ENCODE assay signal across 14 cellular contexts in genomic region chr12:97745406-97746101, GRCh38.
DNase-seq lines count a peak whose midpoint lies in the region; ATAC-seq, FAIRE-seq and TF ChIP-seq lines count a peak whose summit lies in the region.
"Had no signal": no experiment of that assay in that cellular context is flagged by ENCODE, and none has a peak within 500 bp of the region (broad histone marks: within the 10 kb centered on the region; RNA-seq: fewer than 3 reads in every experiment).

No MANE protein-coding gene starts in this region.

- WGBS in mammary epithelial cell (ENCODE audit: low coverage, missing lambda C conversion rate): 33% methylated on average over 5 of the region's 5 CpGs

- dilution Hi-C loops in mammary epithelial cell (cut with HindIII; ENCODE audit: low sequenced_read_pairs): no loop called here

- H3K4me1 ChIP-seq in mammary epithelial cell (ENCODE audit: insufficient read depth, low read length): peaks cover 2% of the 10 kb centered on the region
- no peaks in the 10 kb centered on the region for H3K4me1 ChIP-seq in CD8-positive, alpha-beta T cell (ENCODE audit: insufficient read depth, low read length)
- H3K4me1 ChIP-seq: BLaER1 had no signal

- no peak overlapping the region for H3K4me3 ChIP-seq in mammary epithelial cell (replicated peaks in 1 of 3; ENCODE audit: insufficient read depth in 1 of 3, low read depth in 2 of 3, low read length in 3 of 3)
- no peak overlapping the region for H3K4me3 ChIP-seq in kidney epithelial cell (ENCODE audit: low read depth, low read length)
- no peak overlapping the region for H3K4me3 ChIP-seq in CD8-positive, alpha-beta T cell (ENCODE audit: low read depth, low read length)
- H3K4me3 ChIP-seq: BLaER1 had no signal

- H3K9me3 ChIP-seq in mammary epithelial cell (replicated peaks; ENCODE audit: insufficient read depth, low read length): no peaks in the 10 kb centered on the region
- H3K9me3 ChIP-seq in CD8-positive, alpha-beta T cell (ENCODE audit: low read length): no peaks in the 10 kb centered on the region
- H3K9me3 ChIP-seq: BLaER1 had no signal

- H3K27ac ChIP-seq in mammary epithelial cell (ENCODE audit: insufficient read depth, low read depth, low read length): no peak overlapping the region
- no peak overlapping the region for H3K27ac ChIP-seq in CD8-positive, alpha-beta T cell (ENCODE audit: low read depth, low read length)
- H3K27ac ChIP-seq: 22Rv1, BLaER1 had no signal

- POLR2A ChIA-PET in MCF 10A (lab: Yijun Ruan, JAX) (no interaction called here), HEK293T (lab: Yijun Ruan, JAX) (no interaction called here)
- POLR2A ChIA-PET in CD8-positive, alpha-beta T cell (lab: Charles Lee): interaction anchor here (0.7 kb wide), 1 partner anchor 1779 kb away, joined by 3 read pairs; no protein-coding TSS in a partner anchor

- FAIRE-seq in RCC 7860 (lab: Jason Lieb, UNC): no peak
- FAIRE-seq: HTR-8/SVneo had no signal

- H3K4me1 Mint-ChIP-seq in MCF 10A (ENCODE audit: insufficient read depth, unreplicated experiment) (no peaks in the 10 kb centered on the region), endothelial cell (ENCODE audit: unreplicated experiment) (no peaks in the 10 kb centered on the region)
- H3K4me1 Mint-ChIP-seq in CD8-positive, alpha-beta T cell (ENCODE audit: low read depth): no peaks in the 10 kb centered on the region

- H3K27ac Mint-ChIP-seq in MCF 10A (ENCODE audit: low read depth, unreplicated experiment): no peak overlapping the region
- no peak overlapping the region for H3K27ac Mint-ChIP-seq in endothelial cell (ENCODE audit: unreplicated experiment)
- no peak overlapping the region for H3K27ac Mint-ChIP-seq in CD8-positive, alpha-beta T cell
- H3K27ac Mint-ChIP-seq: H9 had no signal

- H3K4me3 Mint-ChIP-seq in MCF 10A (ENCODE audit: unreplicated experiment) (no peak overlapping the region), endothelial cell (ENCODE audit: unreplicated experiment) (no peak overlapping the region)
- no peak overlapping the region for H3K4me3 Mint-ChIP-seq in CD8-positive, alpha-beta T cell
- H3K4me3 Mint-ChIP-seq: H9 had no signal

- intact Hi-C loops in mammary epithelial cell (cut with micrococcal nuclease): no loop called here
- intact Hi-C loops in MCF 10A (cut with micrococcal nuclease): no loop called here
- intact Hi-C loops in CD8-positive, alpha-beta T cell (cut with DNase I, micrococcal nuclease): no loop called here

- H3K9me3 Mint-ChIP-seq in MCF 10A (ENCODE audit: unreplicated experiment) (peaks cover 7% of the 10 kb centered on the region), endothelial cell (ENCODE audit: unreplicated experiment) (no peaks in the 10 kb centered on the region)
- H3K9me3 Mint-ChIP-seq in CD8-positive, alpha-beta T cell: no peaks in the 10 kb centered on the region
- H3K9me3 Mint-ChIP-seq: H9 had no signal

- no peaks in the 10 kb centered on the region for H3K79me2 ChIP-seq in mammary epithelial cell (ENCODE audit: insufficient read depth, low read length)

- H3K36me3 Mint-ChIP-seq in MCF 10A (ENCODE audit: insufficient read depth, unreplicated experiment): no peaks in the 10 kb centered on the region
- no peaks in the 10 kb centered on the region for H3K36me3 Mint-ChIP-seq in endothelial cell (ENCODE audit: low read depth, unreplicated experiment)
- H3K36me3 Mint-ChIP-seq in CD8-positive, alpha-beta T cell: no peaks in the 10 kb centered on the region

- H2AFZ ChIP-seq in mammary epithelial cell (ENCODE audit: low read depth, low read length): peak overlapping the region; percentile 71

- TF ChIP-seq CTCF in mammary epithelial cell (conservative IDR thresholded peaks at IDR 0.05 in 1 of 2, IDR thresholded peaks at IDR 0.05 in 1 of 2; ENCODE audit: extremely low read depth in 1 of 2, insufficient read depth in 1 of 2, low read depth in 1 of 2, low read length in 2 of 2) (no peak), MCF 10A (IDR thresholded peaks at IDR 0.05; ENCODE audit: unreplicated experiment) (no peak), kidney epithelial cell (IDR thresholded peaks at IDR 0.05; ENCODE audit: insufficient read depth, low read length, poor library complexity, severe bottlenecking) (no peak), endothelial cell (IDR thresholded peaks at IDR 0.05; ENCODE audit: unreplicated experiment) (no peak)
- no peak for TF ChIP-seq CTCF in CD8-positive, alpha-beta T cell (IDR thresholded peaks at IDR 0.05)

- DNase-seq in mammary epithelial cell (peak; percentile 57), MCF 10A (ENCODE audit: unreplicated experiment) (no peak), RCC 7860 (ENCODE audit: low spot score) (peak; percentile 47), kidney epithelial cell (ENCODE audit: low read depth) (peak; percentile 39), HEK293T (ENCODE audit: extremely low spot score) (no peak), endothelial cell (ENCODE audit: low spot score) (no peak), globus pallidus (ENCODE audit: low spot score) (no peak)
- DNase-seq in CD8-positive, alpha-beta T cell: no peak
- DNase-seq: H9, NCI-H1105, NCI-H1694 treated with DMSO at 0.1 percent for 48 hours had no signal

- in situ Hi-C loops in mammary epithelial cell (cut with MboI; ENCODE audit: low sequenced_read_pairs in 2 of 2): no loop called here

- H3K27me3 Mint-ChIP-seq in MCF 10A (ENCODE audit: insufficient read depth, unreplicated experiment) (no peaks in the 10 kb centered on the region), endothelial cell (ENCODE audit: unreplicated experiment) (no peaks in the 10 kb centered on the region)
- H3K27me3 Mint-ChIP-seq in CD8-positive, alpha-beta T cell (ENCODE audit: low read depth): no peaks in the 10 kb centered on the region

- H3K27me3 ChIP-seq in mammary epithelial cell (ENCODE audit: insufficient read depth, low read length) (no peaks in the 10 kb centered on the region), kidney epithelial cell (ENCODE audit: control insufficient read depth, insufficient read depth, low read length) (no peaks in the 10 kb centered on the region)
- H3K27me3 ChIP-seq in CD8-positive, alpha-beta T cell (ENCODE audit: insufficient read depth, low read length): no peaks in the 10 kb centered on the region
- H3K27me3 ChIP-seq: BLaER1 had no signal

- BruUV-seq in mammary epithelial cell (replicated peaks; lab: Mats Ljungman, UMichigan): no TSS peak
- no TSS peak for BruUV-seq in MCF 10A (replicated peaks; lab: Mats Ljungman, UMichigan)

- no peak for ATAC-seq in CD8-positive, alpha-beta T cell

- H3K9ac ChIP-seq in mammary epithelial cell (ENCODE audit: insufficient read depth, low read length): no peak overlapping the region
- H3K9ac ChIP-seq: BLaER1 had no signal

- H3K4me2 ChIP-seq in mammary epithelial cell (ENCODE audit: insufficient read depth, low read depth, low read length): peak overlapping the region; percentile 42
- H3K4me2 ChIP-seq: BLaER1 had no signal

- CTCF ChIA-PET in mammary epithelial cell (lab: Charles Lee; ENCODE audit: low non-redundant PET): no interaction called here
- CTCF ChIA-PET in MCF 10A (lab: Yijun Ruan, JAX): interaction anchor here (0.6 kb wide), 1 partner anchor 476 kb away, joined by 4 read pairs; no protein-coding TSS in a partner anchor
- CTCF ChIA-PET in HEK293T (lab: Yijun Ruan, JAX): no interaction called here
- CTCF ChIA-PET in CD8-positive, alpha-beta T cell (lab: Charles Lee): no interaction called here

- H3K36me3 ChIP-seq in mammary epithelial cell (ENCODE audit: insufficient read depth, low read length): no peaks in the 10 kb centered on the region
- no peaks in the 10 kb centered on the region for H3K36me3 ChIP-seq in kidney epithelial cell (ENCODE audit: control insufficient read depth, insufficient read depth, low read length)
- H3K36me3 ChIP-seq in CD8-positive, alpha-beta T cell (ENCODE audit: insufficient read depth, low read length): no peaks in the 10 kb centered on the region
- H3K36me3 ChIP-seq: BLaER1 had no signal

- H4K20me1 ChIP-seq in mammary epithelial cell (ENCODE audit: insufficient read depth, low read length): no peaks in the 10 kb centered on the region
- H4K20me1 ChIP-seq: BLaER1 had no signal

TF ChIP-seq in HEK293T, 16 proteins besides CTCF, POLR2A, EP300 and RAD21:
- no peak for TF ChIP-seq ARNT (IDR thresholded peaks at IDR 0.05)
- no peak for TF ChIP-seq ELF4 (IDR thresholded peaks at IDR 0.05)
- TF ChIP-seq BHLHE40 (IDR thresholded peaks at IDR 0.05; ENCODE audit: borderline replicate concordance): no peak
- no peak for TF ChIP-seq CTBP1 (IDR thresholded peaks at IDR 0.05; ENCODE audit: borderline replicate concordance)
- TF ChIP-seq PKNOX1 (IDR thresholded peaks at IDR 0.05): no peak
- TF ChIP-seq SP1 (IDR thresholded peaks at IDR 0.05): no peak
- TF ChIP-seq LEF1 (IDR thresholded peaks at IDR 0.05; ENCODE audit: borderline replicate concordance): no peak
- TF ChIP-seq FOXK2 (IDR thresholded peaks at IDR 0.05): no peak
- TF ChIP-seq HDGF (IDR thresholded peaks at IDR 0.05; ENCODE audit: borderline replicate concordance): no peak
- TF ChIP-seq NFRKB (IDR thresholded peaks at IDR 0.05): no peak
- TF ChIP-seq TARDBP (IDR thresholded peaks at IDR 0.05): no peak
- TF ChIP-seq ZNF384 (IDR thresholded peaks at IDR 0.05): no peak
- TF ChIP-seq FOXM1 (IDR thresholded peaks at IDR 0.05; ENCODE audit: borderline replicate concordance): no peak
TF ChIP-seq in HEK293T: peak in this region for 0.

Comparison
In these comparisons a context has a peak if more than half of its experiments do, and no peak if none do; other contexts are left out.
1. DNase-seq: peak in mammary epithelial cell (single experiment), RCC 7860 (single experiment) and kidney epithelial cell (single experiment); none in MCF 10A (single experiment), HEK293T (single experiment), endothelial cell (single experiment), CD8-positive, alpha-beta T cell (0 of 7) and globus pallidus (single experiment).